Comparison of ENCODE assay signal across 18 cellular contexts in the genomic region with DNA sequence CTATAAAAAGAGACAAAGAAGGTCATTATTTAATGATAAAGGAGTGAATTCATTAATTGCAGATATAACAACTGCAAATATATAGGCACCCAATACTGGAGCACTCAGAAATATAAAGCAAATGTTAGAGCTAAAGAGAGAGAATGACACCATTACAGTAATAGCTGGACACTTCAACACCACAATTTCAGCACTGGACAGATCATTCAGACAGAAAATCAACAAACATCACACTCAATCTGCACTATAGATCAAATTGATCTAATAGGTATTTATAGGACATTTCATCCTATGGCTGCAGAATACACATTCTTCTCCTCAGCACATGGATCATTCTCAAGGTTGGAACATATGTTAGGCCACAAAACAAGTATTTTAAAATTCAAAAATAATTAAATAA.
A peak's percentile ranks its signal among the peaks of the same experiment; 100 is the strongest.
DNase-seq lines count a peak whose midpoint lies in the region; ATAC-seq, FAIRE-seq and TF ChIP-seq lines count a peak whose summit lies in the region.
"Had no signal": no experiment of that assay in that cellular context is flagged by ENCODE, and none has a peak within 500 bp of the region (broad histone marks: within the 10 kb centered on the region; RNA-seq: fewer than 3 reads in every experiment).

No MANE protein-coding gene starts in this region.

- H3K9me3 ChIP-seq in A549 (no peaks in the 10 kb centered on the region), HCT116 (ENCODE audit: control insufficient read depth in 1 of 2, insufficient read depth in 1 of 2, low read depth in 1 of 2, low read length in 2 of 2) (no peaks in the 10 kb centered on the region), adipocyte (ENCODE audit: control insufficient read depth, low read length) (no peaks in the 10 kb centered on the region), right atrium auricular region (no peaks in the 10 kb centered on the region)
- H3K9me3 ChIP-seq: Caco-2 had no signal

- DNase-seq in A549 (ENCODE audit: low read depth in 1 of 2, low spot score in 1 of 2) (no peak), HCT116 (ENCODE audit: low read depth, low spot score) (no peak), adipocyte (ENCODE audit: low read depth) (peak; percentile 15), fibroblast of peridontal ligament (ENCODE audit: extremely low read depth) (peak; percentile 2), right atrium auricular region (ENCODE audit: low spot score) (no peak), Ammon's horn (ENCODE audit: low spot score) (no peak)
- DNase-seq: ACHN; Caco-2; CD4-positive, alpha-beta T cell; H9 had no signal

- intact Hi-C loops in HCT116 (cut with micrococcal nuclease) = no loop called here

- no peak for TF ChIP-seq EP300 in A549 (IDR thresholded peaks at IDR 0.05)

- CTCF ChIA-PET in A549 (lab: Yijun Ruan, JAX) (no interaction called here), HCT116 (lab: Charles Lee) (no interaction called here)

- no TSS peak for BruUV-seq in HCT116 (replicated peaks; lab: Mats Ljungman, UMichigan)

- H3K9me2 ChIP-seq in HCT116 (ENCODE audit: insufficient read depth) = no peaks in the 10 kb centered on the region

- no peak overlapping the region for H3K4me2 ChIP-seq in A549
- H3K4me2 ChIP-seq in HCT116 (ENCODE audit: low read length) = no peak overlapping the region

- TF ChIP-seq RAD21 in A549 (conservative IDR thresholded peaks at IDR 0.05 in 1 of 2, IDR thresholded peaks at IDR 0.05 in 1 of 2) = no peak
- TF ChIP-seq RAD21 in HCT116 (IDR thresholded peaks at IDR 0.05; ENCODE audit: low read depth) = no peak

- H3K9ac ChIP-seq in HCT116 (ENCODE audit: low read length) (no peak overlapping the region), adipocyte (ENCODE audit: low read length) (no peak overlapping the region)

- POLR2A ChIA-PET in A549 (lab: Yijun Ruan, JAX) (no interaction called here), HCT116 (lab: Charles Lee) (no interaction called here)

- no peak for TF ChIP-seq POLR2A in A549 (IDR thresholded peaks at IDR 0.05; ENCODE audit: low read length)
- TF ChIP-seq POLR2A in HCT116 (IDR thresholded peaks at IDR 0.05; ENCODE audit: borderline replicate concordance, extremely low read depth, insufficient read depth, insufficient read length) = no peak

- H3K36me3 ChIP-seq in HCT116 (ENCODE audit: control insufficient read depth in 1 of 2, insufficient read depth in 2 of 2, low read length in 2 of 2) (no peaks in the 10 kb centered on the region), adipocyte (ENCODE audit: control insufficient read depth, insufficient read depth, low read length, severe bottlenecking) (no peaks in the 10 kb centered on the region), right atrium auricular region (no peaks in the 10 kb centered on the region)

- no peaks in the 10 kb centered on the region for H3K27me3 ChIP-seq in HCT116 (ENCODE audit: insufficient read depth, low read length)
- H3K27me3 ChIP-seq in adipocyte (replicated peaks; ENCODE audit: control insufficient read depth, insufficient read depth, low read length) = no peaks in the 10 kb centered on the region
- H3K27me3 ChIP-seq in right atrium auricular region = no peaks in the 10 kb centered on the region

- H3K4me1 ChIP-seq in A549 (peaks cover 39% of the 10 kb centered on the region), HCT116 (ENCODE audit: control insufficient read depth in 1 of 2, insufficient read depth in 2 of 2, low read length in 2 of 2) (no peaks in the 10 kb centered on the region), adipocyte (ENCODE audit: control insufficient read depth, insufficient read depth, low read length) (peaks cover 5% of the 10 kb centered on the region), right atrium auricular region (no peaks in the 10 kb centered on the region)
- H3K4me1 ChIP-seq: Caco-2 had no signal

- no peak overlapping the region for H3K4me3 ChIP-seq in A549
- H3K4me3 ChIP-seq in HCT116 (replicated peaks in 1 of 2; ENCODE audit: low read depth in 1 of 2, low read length in 2 of 2) = no peak overlapping the region
- no peak overlapping the region for H3K4me3 ChIP-seq in adipocyte (ENCODE audit: low read length)
- H3K4me3 ChIP-seq in right atrium auricular region = no peak overlapping the region

- no peak for FAIRE-seq in A549 (lab: Jason Lieb, UNC)
- FAIRE-seq: D721Med, G401.6, GM12892, GM18507, H1 had no signal

- no peak overlapping the region for H3K27ac ChIP-seq in A549
- H3K27ac ChIP-seq in HCT116 (ENCODE audit: low read depth, low read length) = no peak overlapping the region
- H3K27ac ChIP-seq in right atrium auricular region = no peak overlapping the region
- H3K27ac ChIP-seq: C4-2B had no signal

- TF ChIP-seq CTCF in A549 (IDR thresholded peaks at IDR 0.05) = no peak
- no peak for TF ChIP-seq CTCF in HCT116 (IDR thresholded peaks at IDR 0.05 in 2 of 3, conservative IDR thresholded peaks at IDR 0.05 in 1 of 3; ENCODE audit: borderline replicate concordance in 1 of 3, insufficient read depth in 1 of 3, low read depth in 2 of 3, low read length in 2 of 3)
- TF ChIP-seq CTCF in right atrium auricular region (IDR thresholded peaks at IDR 0.05) = no peak

- peaks cover 12% of the 10 kb centered on the region for H3K79me2 ChIP-seq in HCT116 (ENCODE audit: insufficient read depth, low read length)

- no peak for ATAC-seq in A549
- ATAC-seq in HCT116 = no peak
- no peak for ATAC-seq in HG02970 (IDR thresholded peaks at IDR 0.05; ENCODE audit: low FRiP score, unreplicated experiment)
- no peak for ATAC-seq in GM19397 (IDR thresholded peaks at IDR 0.05; ENCODE audit: unreplicated experiment)

- H4K20me1 ChIP-seq in HCT116 (ENCODE audit: insufficient read depth) = no peaks in the 10 kb centered on the region; the same call in 1 of the 2 replicates

- RAD21 ChIA-PET in HCT116 (lab: Charles Lee; ENCODE audit: low non-redundant PET in 1 of 2, low total read pairs in 2 of 2, uncharacterized antibody in 2 of 2, unreplicated experiment in 2 of 2) = no interaction called here

- no peak overlapping the region for H2AFZ ChIP-seq in HCT116 (ENCODE audit: low read depth, low read length, poor library complexity, severe bottlenecking)

TF ChIP-seq in A549, 52 proteins besides CTCF, POLR2A, EP300 and RAD21 (continues in another document):
- TF ChIP-seq, protein P1, sequence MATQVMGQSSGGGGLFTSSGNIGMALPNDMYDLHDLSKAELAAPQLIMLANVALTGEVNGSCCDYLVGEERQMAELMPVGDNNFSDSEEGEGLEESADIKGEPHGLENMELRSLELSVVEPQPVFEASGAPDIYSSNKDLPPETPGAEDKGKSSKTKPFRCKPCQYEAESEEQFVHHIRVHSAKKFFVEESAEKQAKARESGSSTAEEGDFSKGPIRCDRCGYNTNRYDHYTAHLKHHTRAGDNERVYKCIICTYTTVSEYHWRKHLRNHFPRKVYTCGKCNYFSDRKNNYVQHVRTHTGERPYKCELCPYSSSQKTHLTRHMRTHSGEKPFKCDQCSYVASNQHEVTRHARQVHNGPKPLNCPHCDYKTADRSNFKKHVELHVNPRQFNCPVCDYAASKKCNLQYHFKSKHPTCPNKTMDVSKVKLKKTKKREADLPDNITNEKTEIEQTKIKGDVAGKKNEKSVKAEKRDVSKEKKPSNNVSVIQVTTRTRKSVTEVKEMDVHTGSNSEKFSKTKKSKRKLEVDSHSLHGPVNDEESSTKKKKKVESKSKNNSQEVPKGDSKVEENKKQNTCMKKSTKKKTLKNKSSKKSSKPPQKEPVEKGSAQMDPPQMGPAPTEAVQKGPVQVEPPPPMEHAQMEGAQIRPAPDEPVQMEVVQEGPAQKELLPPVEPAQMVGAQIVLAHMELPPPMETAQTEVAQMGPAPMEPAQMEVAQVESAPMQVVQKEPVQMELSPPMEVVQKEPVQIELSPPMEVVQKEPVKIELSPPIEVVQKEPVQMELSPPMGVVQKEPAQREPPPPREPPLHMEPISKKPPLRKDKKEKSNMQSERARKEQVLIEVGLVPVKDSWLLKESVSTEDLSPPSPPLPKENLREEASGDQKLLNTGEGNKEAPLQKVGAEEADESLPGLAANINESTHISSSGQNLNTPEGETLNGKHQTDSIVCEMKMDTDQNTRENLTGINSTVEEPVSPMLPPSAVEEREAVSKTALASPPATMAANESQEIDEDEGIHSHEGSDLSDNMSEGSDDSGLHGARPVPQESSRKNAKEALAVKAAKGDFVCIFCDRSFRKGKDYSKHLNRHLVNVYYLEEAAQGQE (IDR thresholded peaks at IDR 0.05) = peak; percentile 87

TF ChIP-seq in HCT116, 20 proteins besides CTCF, POLR2A, EP300 and RAD21:
- TF ChIP-seq SIN3A (IDR thresholded peaks at IDR 0.05; ENCODE audit: low read depth) = no peak
- TF ChIP-seq, protein P1 (IDR thresholded peaks at IDR 0.05; ENCODE audit: low read depth) = peak; percentile 47

Comparison
In these comparisons a context has a peak if more than half of its experiments do, and no peak if none do; other contexts are left out.
1. DNase-seq: peak in adipocyte (single experiment) and fibroblast of peridontal ligament (single experiment); none in A549 (0 of 2), HCT116 (single experiment), right atrium auricular region (single experiment) and Ammon's horn (single experiment).